ENCODE assay signal across 1 cellular context in genomic region chr2:160308915-160309314, GRCh38.
TF ChIP-seq lines count a peak whose summit lies in the region.

No MANE protein-coding gene starts in this region.

TF ChIP-seq in WTC11, 78 proteins besides CTCF, POLR2A, EP300 and RAD21 (continued from another document):
- TF ChIP-seq ARID4B (CRISPR knock-in tag; IDR thresholded peaks at IDR 0.05; ENCODE audit: borderline replicate concordance): no peak
- no peak for TF ChIP-seq EMX1 (CRISPR knock-in tag; IDR thresholded peaks at IDR 0.05)
- no peak for TF ChIP-seq PRRX2 (CRISPR knock-in tag; IDR thresholded peaks at IDR 0.05)
- TF ChIP-seq AR (CRISPR knock-in tag; IDR thresholded peaks at IDR 0.05): no peak
- no peak for TF ChIP-seq ERG (CRISPR knock-in tag; IDR thresholded peaks at IDR 0.05)
- TF ChIP-seq USF1 (CRISPR knock-in tag; IDR thresholded peaks at IDR 0.05): no peak
- TF ChIP-seq NR3C1 (CRISPR knock-in tag; conservative IDR thresholded peaks at IDR 0.05; ENCODE audit: low read depth): no peak
